7 cellular contexts compared by ENCODE assay signal in the genomic region with DNA sequence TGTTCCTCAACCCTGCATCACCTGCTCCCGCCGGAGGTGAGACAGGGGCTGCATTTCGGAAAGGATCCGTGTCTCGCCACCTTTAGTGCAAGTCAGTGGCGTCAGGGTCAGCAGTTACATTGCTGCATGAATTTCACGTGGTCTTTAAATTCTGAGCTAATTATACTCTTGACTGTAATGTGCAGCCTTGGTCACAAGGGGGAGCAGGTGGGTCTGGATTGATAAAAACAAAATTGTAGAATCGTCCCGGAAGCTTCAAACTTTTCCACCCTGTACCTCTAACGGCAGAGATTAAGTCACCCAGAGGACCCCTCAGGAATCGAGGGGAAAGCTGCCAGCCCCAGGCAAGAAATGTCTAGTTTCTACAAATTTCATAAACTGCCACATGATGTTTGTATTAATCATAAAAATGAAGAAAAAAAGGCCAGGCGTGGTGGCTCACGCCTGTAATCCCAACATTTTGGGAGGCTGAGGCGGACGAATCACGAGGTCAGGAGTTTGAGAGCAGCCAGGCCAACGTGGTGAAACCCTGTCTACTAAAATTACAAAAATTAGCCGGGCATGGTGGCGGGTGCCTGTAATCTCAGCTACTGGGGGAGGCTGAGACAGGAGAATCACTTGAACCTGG. TPM values are rescaled to one million over a fixed set of nuclear protein-coding genes. Genes with fewer than 3 reads are reported as not detected.
DNase-seq lines count a peak whose midpoint lies in the region; ATAC-seq and TF ChIP-seq lines count a peak whose summit lies in the region.

No MANE protein-coding gene starts in this region.

- TF ChIP-seq CTCF in GM12864 (IDR thresholded peaks at IDR 0.05; ENCODE audit: low read depth, low read length, missing control alignments) (peak; percentile 82), astrocyte of the cerebellum (IDR thresholded peaks at IDR 0.05; ENCODE audit: low read depth, low read length, missing control alignments) (peak; percentile 76), spleen (IDR thresholded peaks at IDR 0.05 in 8 of 11, conservative IDR thresholded peaks at IDR 0.05 in 3 of 11) (peak; percentile 68 to 92 (median 86))

- H3K9me3 ChIP-seq in iPS-20b (ENCODE audit: insufficient read depth, low read depth, low read length) (no peaks in the 10 kb centered on the region), spleen (no peaks in the 10 kb centered on the region)

- H3K9ac ChIP-seq in iPS-20b (ENCODE audit: low read depth, low read length) = peak overlapping the region; percentile 71; the same call in 1 of the 2 replicates

- in situ Hi-C loops in astrocyte of the cerebellum (cut with HindIII; ENCODE audit: low sequenced_read_pairs) = loop anchor here (5.0 kb wide), 1 partner anchor 44 kb away; no protein-coding TSS in a partner anchor

- ATAC-seq in HG03108 (IDR thresholded peaks at IDR 0.05; ENCODE audit: unreplicated experiment) = no peak

- H3K4me3 ChIP-seq in GM12864 (ENCODE audit: low read depth, low read length) (no peak overlapping the region), astrocyte of the cerebellum (ENCODE audit: low read depth, low read length) (no peak overlapping the region), iPS-20b (ENCODE audit: low read length) (no peak overlapping the region), spleen (no peak overlapping the region)

- no peak for DNase-seq in GM12864 (ENCODE audit: low read depth)
- DNase-seq in NCI-H128 (lab: John Stamatoyannopoulos, UW; ENCODE audit: unreplicated experiment) = peak; percentile 44
- peak; percentile 32 for DNase-seq in T1000 (lab: John Stamatoyannopoulos, UW)
- DNase-seq in astrocyte of the cerebellum (ENCODE audit: low read depth) = peak; percentile 64
- peak; percentile 77 for DNase-seq in spleen

- H3K27ac ChIP-seq in iPS-20b (ENCODE audit: low read length) = peak overlapping the region; percentile 42
- H3K27ac ChIP-seq in spleen = peak overlapping the region; percentile 8 to 73 (median 62)

- H3K4me1 ChIP-seq in iPS-20b (ENCODE audit: insufficient read depth, low read length) (peaks cover 13% of the 10 kb centered on the region), spleen (peaks cover 4 to 16% (median 12%) of the 10 kb centered on the region in 6 donors)

- H3K27me3 ChIP-seq in iPS-20b (ENCODE audit: insufficient read depth, low read length) (no peaks in the 10 kb centered on the region), spleen (replicated peaks in 1 of 7) (no peaks in the 10 kb centered on the region)

- intact Hi-C loops in spleen (cut with DNase I; ENCODE audit: low total_unique reads) = no loop called here

- H3K36me3 ChIP-seq in iPS-20b (ENCODE audit: insufficient read depth, low read depth, low read length) = peaks cover 59% of the 10 kb centered on the region
- peaks cover 0 to 48% (median 36%) of the 10 kb centered on the region in 6 donors for H3K36me3 ChIP-seq in spleen

- TF ChIP-seq POLR2A in spleen (IDR thresholded peaks at IDR 0.05) = no peak

- WGBS in spleen, 5 donors = 29 to 37% (median 32%) methylated on average over 19 of the region's 19 CpGs

RNA-seq across cellular contexts. Expression of gene BBC3, which starts 20.2 kb away (rescaled TPM):
- 10 to 100 TPM in 6 of 7 donors, 1 to 10 TPM in 1; 6.3 to 17.0 (median 11.3) TPM for total RNA-seq in spleen
- polyA plus RNA-seq in spleen = 10 to 100 TPM in 1 of 3 donors, 1 to 10 TPM in 2; 7.1 to 12.6 (median 9.5) TPM

RNA-seq across cellular contexts. Expression of gene CCDC9, which starts 45.5 kb away (rescaled TPM):
- total RNA-seq in spleen = 10 to 100 TPM; 13.0 to 43.0 (median 32.6) TPM
- polyA plus RNA-seq in spleen = 10 to 100 TPM; 11.0 to 38.7 (median 15.9) TPM
